In the genomic region with DNA sequence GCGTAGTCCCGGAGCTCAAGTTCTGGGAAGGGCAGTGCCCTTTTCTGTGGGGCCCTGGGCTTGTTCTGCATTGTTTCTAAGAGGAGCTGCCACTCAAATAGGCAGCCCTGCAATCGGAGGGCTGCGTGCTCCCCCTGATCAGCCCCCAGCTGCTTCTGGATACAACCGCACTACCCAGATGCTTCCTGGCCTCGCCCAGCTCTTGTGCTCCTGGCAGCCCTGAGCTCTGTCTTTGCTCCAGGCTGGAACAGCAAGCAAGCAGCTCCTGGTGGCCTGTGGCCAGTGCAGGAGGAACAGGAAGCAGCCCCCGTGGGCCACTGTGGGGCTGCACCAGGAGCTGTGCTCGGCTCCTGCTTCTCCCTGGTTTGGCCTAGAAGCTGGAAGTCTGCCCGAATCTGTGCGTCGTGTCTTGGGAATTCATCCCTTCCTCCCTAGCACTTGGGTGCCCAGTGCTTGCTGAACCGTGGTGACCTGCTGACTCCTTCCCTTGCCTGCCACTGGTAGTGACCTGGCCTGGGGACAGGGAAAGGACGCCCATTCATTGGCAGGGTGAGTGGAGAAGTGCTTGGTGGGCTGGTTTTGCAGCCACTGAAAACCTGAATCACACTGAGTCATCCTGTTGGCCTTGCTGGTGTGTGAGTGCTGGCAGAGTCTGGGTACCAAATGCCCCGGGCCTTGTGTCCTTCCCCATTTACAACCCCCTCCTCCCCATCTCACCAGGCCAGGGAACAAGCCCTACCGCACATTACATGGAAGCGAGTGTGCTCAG, we compare ENCODE assay signal across 9 cellular contexts. TPM values are rescaled to one million over a fixed set of nuclear protein-coding genes. Genes with fewer than 3 reads are reported as not detected.
DNase-seq lines count a peak whose midpoint lies in the region; FAIRE-seq lines count a peak whose summit lies in the region.
"Had no signal": no experiment of that assay in that cellular context is flagged by ENCODE, and none has a peak within 500 bp of the region (broad histone marks: within the 10 kb centered on the region; RNA-seq: fewer than 3 reads in every experiment).

No MANE protein-coding gene starts in this region.

- H3K4me3 ChIP-seq in mesenchymal stem cell (ENCODE audit: insufficient read depth in 1 of 2, low read depth in 1 of 2, low read length in 2 of 2) = no peak overlapping the region
- H3K4me3 ChIP-seq in CD8-positive, alpha-beta memory T cell (ENCODE audit: low read length) = no peak overlapping the region

- POLR2A ChIA-PET in CD8-positive, alpha-beta memory T cell (lab: Charles Lee) = no interaction called here

- WGBS in mesenchymal stem cell = 61% methylated on average over 15 of the region's 16 CpGs

- no peaks in the 10 kb centered on the region for H3K36me3 Mint-ChIP-seq in CD8-positive, alpha-beta memory T cell

- no peak overlapping the region for H2BK5ac ChIP-seq in mesenchymal stem cell (ENCODE audit: low read depth, low read length, poor library complexity, severe bottlenecking)

- H2BK120ac ChIP-seq in mesenchymal stem cell (ENCODE audit: low read depth, low read length) = no peak overlapping the region

- no peaks in the 10 kb centered on the region for H3K27me3 Mint-ChIP-seq in CD8-positive, alpha-beta memory T cell

- peak overlapping the region in 1 of 2 experiments; percentile 38 for H2BK12ac ChIP-seq in mesenchymal stem cell (ENCODE audit: low read length in 2 of 2)

- H3K27me3 ChIP-seq in mesenchymal stem cell (ENCODE audit: control insufficient read depth in 1 of 2, insufficient read depth in 1 of 2, low read length in 2 of 2) = no peaks in the 10 kb centered on the region
- no peaks in the 10 kb centered on the region for H3K27me3 ChIP-seq in CD8-positive, alpha-beta memory T cell (ENCODE audit: insufficient read depth, low read length, poor library complexity, severe bottlenecking)

- H2BK15ac ChIP-seq in mesenchymal stem cell (ENCODE audit: low read depth, poor library complexity, severe bottlenecking) = no peak overlapping the region

- peak; percentile 48 for FAIRE-seq in HTR-8/SVneo (lab: Jason Lieb, UNC)

- no peaks in the 10 kb centered on the region for H3K9me3 ChIP-seq in mesenchymal stem cell (ENCODE audit: control insufficient read depth, low read length)
- no peaks in the 10 kb centered on the region for H3K9me3 ChIP-seq in CD8-positive, alpha-beta memory T cell (ENCODE audit: low read length)

- peak overlapping the region; percentile 35 for H4K8ac ChIP-seq in mesenchymal stem cell (ENCODE audit: low read length)

- peak overlapping the region; percentile 11 for H2AFZ ChIP-seq in mesenchymal stem cell (ENCODE audit: low read depth, low read length)

- peak overlapping the region in 1 of 2 experiments; percentile 40 for H3K18ac ChIP-seq in mesenchymal stem cell (ENCODE audit: low read depth in 1 of 2, low read length in 2 of 2)

- no peak overlapping the region for H3K23ac ChIP-seq in mesenchymal stem cell (ENCODE audit: low read length in 2 of 2)

- DNase-seq in A172 (ENCODE audit: low spot score) (peak; percentile 92), HTR-8/SVneo (ENCODE audit: insufficient read length, low spot score) (peak; percentile 51), mesenchymal stem cell (peak; percentile 45), NK-92 (lab: John Stamatoyannopoulos, UW; ENCODE audit: unreplicated experiment) (no peak), iPS-NIHi11 (ENCODE audit: low spot score) (no peak)
- DNase-seq in central memory CD4-positive, alpha-beta T cell = no peak
- DNase-seq in CD8-positive, alpha-beta memory T cell = no peak
- DNase-seq: DMS79 treated with DMSO at 0.1 percent for 48 hours had no signal

- no peak overlapping the region for H3K4me2 ChIP-seq in mesenchymal stem cell (ENCODE audit: low read length, poor library complexity, severe bottlenecking)

- peaks cover 2 to 5% (median 4%) of the 10 kb centered on the region in 3 donors for H3K4me1 Mint-ChIP-seq in CD8-positive, alpha-beta memory T cell

- no peaks in the 10 kb centered on the region for H3K36me3 ChIP-seq in mesenchymal stem cell (ENCODE audit: control insufficient read depth in 1 of 2, insufficient read depth in 2 of 2, low read depth in 1 of 2, low read length in 2 of 2)
- H3K36me3 ChIP-seq in CD8-positive, alpha-beta memory T cell (ENCODE audit: insufficient read depth, low read length) = no peaks in the 10 kb centered on the region

- no peak overlapping the region for H3K4ac ChIP-seq in mesenchymal stem cell (ENCODE audit: low read depth in 1 of 2, low read length in 2 of 2)

- no peaks in the 10 kb centered on the region for H3K9me3 Mint-ChIP-seq in CD8-positive, alpha-beta memory T cell

- no peak overlapping the region for H4K91ac ChIP-seq in mesenchymal stem cell (ENCODE audit: low read length)

- CTCF ChIA-PET in CD8-positive, alpha-beta memory T cell (lab: Charles Lee) = interaction anchor here (1.0 to 3.7 kb wide), 4 partner anchors 8 to 1310 kb away, joined by 3 to 18 read pairs (median 10); no protein-coding TSS in a partner anchor

- peak overlapping the region; percentile 39 for H3K9ac ChIP-seq in mesenchymal stem cell (ENCODE audit: low read length)

- peaks cover 18% of the 10 kb centered on the region for H3K4me1 ChIP-seq in mesenchymal stem cell (ENCODE audit: control insufficient read depth, insufficient read depth, low read depth, low read length)
- no peaks in the 10 kb centered on the region for H3K4me1 ChIP-seq in CD8-positive, alpha-beta memory T cell (ENCODE audit: insufficient read depth, low read length)

- no peaks in the 10 kb centered on the region for H3K79me1 ChIP-seq in mesenchymal stem cell (replicated peaks; ENCODE audit: low read length, poor library complexity, severe bottlenecking)

- H3K4me3 Mint-ChIP-seq in CD8-positive, alpha-beta memory T cell = no peak overlapping the region

- no peak overlapping the region for H3K27ac Mint-ChIP-seq in CD8-positive, alpha-beta memory T cell

- H3K27ac ChIP-seq in cingulate gyrus (ENCODE audit: low read depth, low read length) (peak overlapping the region; percentile 44), mesenchymal stem cell (ENCODE audit: low read length, poor library complexity, severe bottlenecking) (no peak overlapping the region)
- no peak overlapping the region for H3K27ac ChIP-seq in CD8-positive, alpha-beta memory T cell (ENCODE audit: low read depth, low read length)

- H2AK5ac ChIP-seq in mesenchymal stem cell (ENCODE audit: low read length, severe bottlenecking) = no peak overlapping the region

- H3K14ac ChIP-seq in mesenchymal stem cell (ENCODE audit: low read length in 2 of 2) = peak overlapping the region in 1 of 2 experiments; percentile 26

RNA-seq across cellular contexts. Expression of a gene that starts 27.3 kb away (rescaled TPM):
- total RNA-seq in A172 (2014; rRNA removed; shearing (Covaris generic)) = not detected in 2 replicates
- not detected for polyA plus RNA-seq in mesenchymal stem cell (2013, experiment 1 of 2)
- polyA plus RNA-seq in mesenchymal stem cell (2013, experiment 2 of 2) = not detected
- total RNA-seq in CD8-positive, alpha-beta memory T cell = not detected
- polyA plus RNA-seq in CD8-positive, alpha-beta memory T cell = not detected

RNA-seq across cellular contexts. Expression of a gene that starts 49.1 kb away (rescaled TPM):
- total RNA-seq in A172 (2014; rRNA removed; shearing (Covaris generic)) = 25.8 and 34.4 TPM in 2 replicates
- polyA plus RNA-seq in mesenchymal stem cell (2013, experiment 1 of 2) = 42.3 TPM
- polyA plus RNA-seq in mesenchymal stem cell (2013, experiment 2 of 2) = 40.8 TPM
- 10 to 100 TPM; 34.8 to 37.1 TPM for total RNA-seq in CD8-positive, alpha-beta memory T cell
- polyA plus RNA-seq in CD8-positive, alpha-beta memory T cell = 25.7 TPM

Comparison
In these comparisons a context has a peak if more than half of its experiments do, and no peak if none do; other contexts are left out.
1. DNase-seq: peak in A172 (single experiment), HTR-8/SVneo (single experiment) and mesenchymal stem cell (single experiment); none in central memory CD4-positive, alpha-beta T cell (single experiment), NK-92 (single experiment), iPS-NIHi11 (single experiment) and CD8-positive, alpha-beta memory T cell (0 of 5).